In genomic region chrX:37060999-37061398, GRCh38 we compare ENCODE assay signal across 8 cellular contexts. TPM values are rescaled to one million over a fixed set of nuclear protein-coding genes. Genes with fewer than 3 reads are reported as not detected.
DNase-seq lines count a peak whose midpoint lies in the region; ATAC-seq and TF ChIP-seq lines count a peak whose summit lies in the region.

No MANE protein-coding gene starts in this region.

- H3K27me3 Mint-ChIP-seq in activated CD8-positive, alpha-beta memory T cell treated with anti-CD3 and anti-CD28 coated beads, Interleukin-2, amount 10 ng/mL, durations not matched to agents 7 days and 5 days, result no peaks in the 10 kb centered on the region

- TF ChIP-seq CTCF in VCaP (conservative IDR thresholded peaks at IDR 0.05), result peak; percentile 74
- TF ChIP-seq CTCF in kidney epithelial cell (IDR thresholded peaks at IDR 0.05; ENCODE audit: insufficient read depth, low read length, poor library complexity, severe bottlenecking), result peak; percentile 55

- CTCF ChIA-PET in activated CD8-positive, alpha-beta memory T cell treated with anti-CD3 and anti-CD28 coated beads, Interleukin-2, amount 10 ng/mL, durations not matched to agents 7 days and 5 days (lab: Charles Lee), result no interaction called here

- no peaks in the 10 kb centered on the region for H3K36me3 Mint-ChIP-seq in activated CD8-positive, alpha-beta memory T cell treated with anti-CD3 and anti-CD28 coated beads, Interleukin-2, amount 10 ng/mL, durations not matched to agents 7 days and 5 days

- H3K36me3 ChIP-seq in kidney epithelial cell (ENCODE audit: control insufficient read depth, insufficient read depth, low read length), result no peaks in the 10 kb centered on the region

- no peaks in the 10 kb centered on the region for H3K9me3 Mint-ChIP-seq in activated CD8-positive, alpha-beta memory T cell treated with anti-CD3 and anti-CD28 coated beads, Interleukin-2, amount 10 ng/mL, durations not matched to agents 7 days and 5 days (ENCODE audit: low read depth)

- no peaks in the 10 kb centered on the region for H3K27me3 ChIP-seq in kidney epithelial cell (ENCODE audit: control insufficient read depth, insufficient read depth, low read length)

- no peak overlapping the region for H3K4me3 Mint-ChIP-seq in activated CD8-positive, alpha-beta memory T cell treated with anti-CD3 and anti-CD28 coated beads, Interleukin-2, amount 10 ng/mL, durations not matched to agents 7 days and 5 days

- DNase-seq in ELF-1 (ENCODE audit: low read depth, low spot score) (peak; percentile 39), Kasumi-1 (lab: John Stamatoyannopoulos, UW) (peak; percentile 32 to 68), kidney epithelial cell (ENCODE audit: low read depth) (peak; percentile 7), ureter (ENCODE audit: low spot score) (no peak)
- DNase-seq in activated CD8-positive, alpha-beta memory T cell treated with anti-CD3 and anti-CD28 coated beads, Interleukin-2, amount 10 ng/mL, durations not matched to agents 7 days and 5 days, result no peak

- ATAC-seq in GM19463 (IDR thresholded peaks at IDR 0.05; ENCODE audit: unreplicated experiment), result peak; percentile 70
- no peak for ATAC-seq in GM21515 (IDR thresholded peaks at IDR 0.05; ENCODE audit: unreplicated experiment)
- no peak for ATAC-seq in activated CD8-positive, alpha-beta memory T cell treated with anti-CD3 and anti-CD28 coated beads, Interleukin-2, amount 10 ng/mL, durations not matched to agents 7 days and 5 days

- H3K27ac Mint-ChIP-seq in activated CD8-positive, alpha-beta memory T cell treated with anti-CD3 and anti-CD28 coated beads, Interleukin-2, amount 10 ng/mL, durations not matched to agents 7 days and 5 days, result no peak overlapping the region

- H3K4me3 ChIP-seq in kidney epithelial cell (ENCODE audit: low read depth, low read length), result no peak overlapping the region

- H3K4me1 Mint-ChIP-seq in activated CD8-positive, alpha-beta memory T cell treated with anti-CD3 and anti-CD28 coated beads, Interleukin-2, amount 10 ng/mL, durations not matched to agents 7 days and 5 days, result no peaks in the 10 kb centered on the region

- H3K27ac ChIP-seq in VCaP, result no peak overlapping the region

RNA-seq across cellular contexts. Expression of gene FAM47C, which starts 52.8 kb away (rescaled TPM):
- total RNA-seq in kidney epithelial cell, result not detected in 2 replicates
- not detected for total RNA-seq in ureter
- not detected for total RNA-seq in activated CD8-positive, alpha-beta memory T cell treated with anti-CD3 and anti-CD28 coated beads, Interleukin-2, amount 10 ng/mL, durations not matched to agents 7 days and 5 days

Comparison
In these comparisons a context has a peak if more than half of its experiments do, and no peak if none do; other contexts are left out.
1. DNase-seq: peak in ELF-1 (single experiment), Kasumi-1 (2 of 2) and kidney epithelial cell (single experiment); none in ureter (single experiment) and activated CD8-positive, alpha-beta memory T cell treated with anti-CD3 and anti-CD28 coated beads, Interleukin-2, amount 10 ng/mL, durations not matched to agents 7 days and 5 days (single experiment).